In genomic region chr6:132199343-132199742, GRCh38 we compare ENCODE assay signal across 1 cellular context.
TF ChIP-seq lines count a peak whose summit lies in the region.

No MANE protein-coding gene starts in this region.

TF ChIP-seq in SK-N-SH, 30 proteins besides CTCF, POLR2A, EP300 and RAD21 (continued from another document):
- TF ChIP-seq EZH2phosphoT487 (IDR thresholded peaks at IDR 0.05; ENCODE audit: borderline replicate concordance, low read depth) (no peak), FOXM1 (IDR thresholded peaks at IDR 0.05; ENCODE audit: low read depth) (no peak), FOSL2 (IDR thresholded peaks at IDR 0.05; ENCODE audit: borderline replicate concordance, low read depth) (peak; percentile 76; the same call in 1 of the 2 replicates), TCF12 (IDR thresholded peaks at IDR 0.05) (peak; percentile 64), IRF3 (IDR thresholded peaks at IDR 0.05; ENCODE audit: low read depth, low read length) (no peak), NFIC (IDR thresholded peaks at IDR 0.05; ENCODE audit: borderline replicate concordance) (peak; percentile 73)
